ENCODE assay signal across 32 cellular contexts in genomic region chr17:34765291-34765690, GRCh38.
"Had no signal": no experiment of that assay in that cellular context is flagged by ENCODE, and none has a peak within 500 bp of the region (broad histone marks: within the 10 kb centered on the region; RNA-seq: fewer than 3 reads in every experiment).

No MANE protein-coding gene starts in this region.

- H3K36me3 ChIP-seq: colonic mucosa, esophagus muscularis mucosa, gastrocnemius medialis, heart left ventricle had no signal

- H3K9me3 ChIP-seq: body of pancreas, colonic mucosa, esophagus muscularis mucosa, gastrocnemius medialis, heart left ventricle had no signal

- H3K27me3 ChIP-seq: body of pancreas, colonic mucosa, esophagus muscularis mucosa, foreskin keratinocyte, gastrocnemius medialis had no signal

- H3K27ac ChIP-seq: body of pancreas, colonic mucosa, dorsolateral prefrontal cortex, esophagus muscularis mucosa, foreskin keratinocyte, gastrocnemius medialis, heart left ventricle had no signal

- H3K4me1 ChIP-seq: body of pancreas, colonic mucosa, esophagus muscularis mucosa, foreskin keratinocyte, gastrocnemius medialis had no signal

- H3K27ac Mint-ChIP-seq: activated CD4-positive, alpha-beta memory T cell treated with anti-CD3 and anti-CD28 coated beads for 36 hours; activated CD4-positive, alpha-beta T cell treated with anti-CD3 and anti-CD28 coated beads for 36 hours; activated CD4-positive, alpha-beta T cell treated with anti-CD3 and anti-CD28 coated beads, Interleukin-2, amount 10 ng/mL, durations not matched to agents 24 days and 14 days; activated CD8-positive, alpha-beta memory T cell treated with anti-CD3 and anti-CD28 coated beads, Interleukin-2, amount 10 ng/mL, durations not matched to agents 7 days and 5 days; activated CD8-positive, alpha-beta T cell treated with anti-CD3 and anti-CD28 coated beads, Interleukin-2, amount 10 ng/mL, durations not matched to agents 7 days and 5 days; activated naive CD8-positive, alpha-beta T cell; activated T-helper 1 cell treated with anti-CD3 and anti-CD28 coated beads, Interleukin-12 subunit alpha, Interleukin-12 subunit beta, Interleukin-2, Interleukin-4 antibody, amounts not matched to agents 30 ng/mL and 10 ng/mL and 1 ng/mL, durations not matched to agents 14 hours and 24 hours and 36 hours; activated T-helper 2 cell treated with anti-CD3 and anti-CD28 coated beads, Interferon-gamma antibody, Interleukin-2, Interleukin-4, amounts not matched to agents 10 μg/mL and 5 μg/mL and 100 μg/mL, durations not matched to agents 14 hours and 24 hours and 36 hours; dendritic cell treated with granulocyte-macrophage colony-stimulating factor and Interleukin-4, amounts not matched to agents 40 ng/mL and 50 ng/mL, for 4 days had no signal

- H3K4me3 ChIP-seq: body of pancreas, colonic mucosa, dorsolateral prefrontal cortex, esophagus muscularis mucosa, gastrocnemius medialis, heart left ventricle had no signal

- DNase-seq: activated CD4-positive, alpha-beta memory T cell treated with anti-CD3 and anti-CD28 coated beads for 36 hours; activated CD4-positive, alpha-beta T cell treated with anti-CD3 and anti-CD28 coated beads for 36 hours; activated CD4-positive, alpha-beta T cell treated with anti-CD3 and anti-CD28 coated beads, Interleukin-2, amount 10 ng/mL, durations not matched to agents 24 days and 14 days; activated CD4-positive, CD25-positive, alpha-beta regulatory T cell; activated CD4-positive, CD25-positive, alpha-beta regulatory T cell treated with anti-CD3 and anti-CD28 coated beads, Interleukin-2, amount 50 U/mL, for 72 hours; activated CD8-positive, alpha-beta memory T cell treated with anti-CD3 and anti-CD28 coated beads, Interleukin-2, amount 10 ng/mL, durations not matched to agents 7 days and 5 days; activated CD8-positive, alpha-beta memory T cell treated with anti-CD3 and anti-CD28 coated beads, Interleukin-2, amount 50 U/mL, for 4 hours; activated CD8-positive, alpha-beta T cell treated with anti-CD3 and anti-CD28 coated beads, Interleukin-2, amount 10 ng/mL, durations not matched to agents 7 days and 5 days; activated gamma-delta T cell treated with Interleukin-2 at 50 U/mL for 16 hours; activated naive CD4-positive, alpha-beta T cell treated with anti-CD3 and anti-CD28 coated beads, Interleukin-2, amount 50 U/mL, for 16 hours; activated naive CD4-positive, alpha-beta T cell treated with Interleukin-2 at 50 U/mL for 16 hours; activated T-cell treated with anti-CD3 and anti-CD28 coated beads, Interleukin-2, amount 50 U/mL, for 1 hour; activated T-cell treated with anti-CD3 and anti-CD28 coated beads, Interleukin-2, amount 50 U/mL, for 48 hours; amniotic stem cell; aorta; body of pancreas; central memory CD4-positive, alpha-beta T cell; cerebellar nuclear complex; colonic mucosa; dorsolateral prefrontal cortex; effector memory CD4-positive, alpha-beta T cell; erythroblast; foreskin keratinocyte; gastrocnemius medialis; glutamatergic neuron; heart left ventricle; T-helper 2 cell had no signal

- ATAC-seq: activated CD4-positive, alpha-beta T cell treated with anti-CD3 and anti-CD28 coated beads for 36 hours; activated CD8-positive, alpha-beta memory T cell treated with anti-CD3 and anti-CD28 coated beads, Interleukin-2, amount 10 ng/mL, durations not matched to agents 7 days and 5 days; activated CD8-positive, alpha-beta T cell treated with anti-CD3 and anti-CD28 coated beads, Interleukin-2, amount 10 ng/mL, durations not matched to agents 7 days and 5 days; body of pancreas; foreskin keratinocyte; gastrocnemius medialis; heart left ventricle had no signal

- H3K4me1 Mint-ChIP-seq: activated CD4-positive, alpha-beta T cell treated with anti-CD3 and anti-CD28 coated beads for 36 hours; activated CD4-positive, alpha-beta T cell treated with anti-CD3 and anti-CD28 coated beads, Interleukin-2, amount 10 ng/mL, durations not matched to agents 24 days and 14 days; activated CD8-positive, alpha-beta memory T cell treated with anti-CD3 and anti-CD28 coated beads, Interleukin-2, amount 10 ng/mL, durations not matched to agents 7 days and 5 days had no signal

- H3K36me3 Mint-ChIP-seq: activated CD4-positive, alpha-beta memory T cell treated with anti-CD3 and anti-CD28 coated beads for 36 hours; activated CD8-positive, alpha-beta memory T cell treated with anti-CD3 and anti-CD28 coated beads, Interleukin-2, amount 10 ng/mL, durations not matched to agents 7 days and 5 days; activated naive CD8-positive, alpha-beta T cell had no signal

- H3K9me3 Mint-ChIP-seq: activated CD4-positive, alpha-beta memory T cell treated with anti-CD3 and anti-CD28 coated beads for 36 hours; activated CD4-positive, alpha-beta T cell treated with anti-CD3 and anti-CD28 coated beads, Interleukin-2, amount 10 ng/mL, durations not matched to agents 24 days and 14 days; activated T-helper 1 cell treated with anti-CD3 and anti-CD28 coated beads, Interleukin-12 subunit alpha, Interleukin-12 subunit beta, Interleukin-2, Interleukin-4 antibody, amounts not matched to agents 30 ng/mL and 10 ng/mL and 1 ng/mL, durations not matched to agents 14 hours and 24 hours and 36 hours; activated T-helper 2 cell treated with anti-CD3 and anti-CD28 coated beads, Interferon-gamma antibody, Interleukin-2, Interleukin-4, amounts not matched to agents 10 μg/mL and 5 μg/mL and 100 μg/mL, durations not matched to agents 14 hours and 24 hours and 36 hours; dendritic cell treated with granulocyte-macrophage colony-stimulating factor and Interleukin-4, amounts not matched to agents 40 ng/mL and 50 ng/mL, for 4 days had no signal

- H3K4me3 Mint-ChIP-seq: activated CD4-positive, alpha-beta memory T cell treated with anti-CD3 and anti-CD28 coated beads for 36 hours; activated CD4-positive, alpha-beta T cell treated with anti-CD3 and anti-CD28 coated beads for 36 hours; activated CD4-positive, alpha-beta T cell treated with anti-CD3 and anti-CD28 coated beads, Interleukin-2, amount 10 ng/mL, durations not matched to agents 24 days and 14 days; activated CD8-positive, alpha-beta memory T cell treated with anti-CD3 and anti-CD28 coated beads, Interleukin-2, amount 10 ng/mL, durations not matched to agents 7 days and 5 days; activated CD8-positive, alpha-beta T cell treated with anti-CD3 and anti-CD28 coated beads, Interleukin-2, amount 10 ng/mL, durations not matched to agents 7 days and 5 days; activated naive CD8-positive, alpha-beta T cell; activated T-helper 1 cell treated with anti-CD3 and anti-CD28 coated beads, Interleukin-12 subunit alpha, Interleukin-12 subunit beta, Interleukin-2, Interleukin-4 antibody, amounts not matched to agents 30 ng/mL and 10 ng/mL and 1 ng/mL, durations not matched to agents 14 hours and 24 hours and 36 hours; dendritic cell treated with granulocyte-macrophage colony-stimulating factor and Interleukin-4, amounts not matched to agents 40 ng/mL and 50 ng/mL, for 4 days had no signal
